ENCODE assay signal across 16 cellular contexts in genomic region chr10:91630592-91630991, GRCh38. TPM values are rescaled to one million over a fixed set of nuclear protein-coding genes. Genes with fewer than 3 reads are reported as not detected.
A peak's percentile ranks its signal among the peaks of the same experiment; 100 is the strongest.
DNase-seq lines count a peak whose midpoint lies in the region; ATAC-seq and TF ChIP-seq lines count a peak whose summit lies in the region.
"Had no signal": no experiment of that assay in that cellular context is flagged by ENCODE, and none has a peak within 500 bp of the region (broad histone marks: within the 10 kb centered on the region; RNA-seq: fewer than 3 reads in every experiment).

No MANE protein-coding gene starts in this region.

- H3K79me2 ChIP-seq in fibroblast of lung (ENCODE audit: control insufficient read depth, insufficient read depth, low read length) = peaks cover 7% of the 10 kb centered on the region
- no peaks in the 10 kb centered on the region for H3K79me2 ChIP-seq in PC-9 (ENCODE audit: low read depth)

- H3K4me3 ChIP-seq in ascending aorta = peak overlapping the region; percentile 76 to 84
- peak overlapping the region; percentile 7 to 94 (median 48) for H3K4me3 ChIP-seq in fibroblast of lung (replicated peaks in 1 of 4; ENCODE audit: control extremely low read depth in 1 of 4, insufficient read depth in 1 of 4, low read depth in 3 of 4, low read length in 4 of 4)
- peak overlapping the region; percentile 64 to 83 for H3K4me3 ChIP-seq in muscle layer of duodenum (ENCODE audit: low read depth in 1 of 2, low read length in 2 of 2)
- H3K4me3 ChIP-seq in thoracic aorta = peak overlapping the region; percentile 76
- H3K4me3 ChIP-seq in PC-9 = no peak overlapping the region

- no peak for ATAC-seq in thoracic aorta (ENCODE audit: insufficient number of reproducible peaks, low FRiP score, low read depth)
- ATAC-seq: natural killer cell treated with Interleukin-12 subunit alpha and Interleukin-12 subunit beta and Interleukin-15 and Interleukin-18, amount 100 ng/mL, for 72 hours had no signal

- no peak overlapping the region for H2AFZ ChIP-seq in fibroblast of lung (ENCODE audit: low read length)
- H2AFZ ChIP-seq in PC-9 = no peak overlapping the region

- no peaks in the 10 kb centered on the region for H3F3A ChIP-seq in PC-9 (ENCODE audit: insufficient read depth, low read depth)

- H3K9me3 ChIP-seq in ascending aorta = no peaks in the 10 kb centered on the region
- H3K9me3 ChIP-seq in fibroblast of lung (ENCODE audit: control insufficient read depth, insufficient read depth, low read depth, low read length) = no peaks in the 10 kb centered on the region
- H3K9me3 ChIP-seq in muscle layer of duodenum (ENCODE audit: control insufficient read depth in 1 of 2, low read length in 2 of 2) = no peaks in the 10 kb centered on the region
- H3K9me3 ChIP-seq in thoracic aorta = no peaks in the 10 kb centered on the region
- H3K9me3 ChIP-seq in PC-9 (ENCODE audit: insufficient read depth, low read depth) = no peaks in the 10 kb centered on the region

- H3K4me2 ChIP-seq in fibroblast of lung (ENCODE audit: extremely low read depth, insufficient read depth, low read length) (peak overlapping the region; percentile 36), PC-9 (no peak overlapping the region)

- H3K4me1 ChIP-seq in ascending aorta (peaks cover 2 to 9% of the 10 kb centered on the region in 2 donors), fibroblast of lung (ENCODE audit: control insufficient read depth, extremely low read depth, insufficient read depth, low read length) (peaks cover 2% of the 10 kb centered on the region), muscle layer of duodenum (ENCODE audit: control insufficient read depth in 1 of 2, insufficient read depth in 2 of 2, low read length in 2 of 2) (peaks cover 12 to 31% of the 10 kb centered on the region in 2 donors), thoracic aorta (ENCODE audit: control insufficient read depth in 1 of 2, low read depth in 2 of 2) (peaks cover 4 to 40% of the 10 kb centered on the region in 2 donors), PC-9 (replicated peaks; ENCODE audit: insufficient read depth) (no peaks in the 10 kb centered on the region)

- CTCF ChIA-PET in PC-9 (lab: Charles Lee) = no interaction called here

- H3K36me3 ChIP-seq in ascending aorta = peaks cover 30 to 43% of the 10 kb centered on the region in 2 donors
- H3K36me3 ChIP-seq in fibroblast of lung (ENCODE audit: control insufficient read depth, insufficient read depth, low read length) = peaks cover 6% of the 10 kb centered on the region
- H3K36me3 ChIP-seq in muscle layer of duodenum (ENCODE audit: control insufficient read depth in 1 of 2, insufficient read depth in 2 of 2, low read length in 2 of 2) = peaks cover 8 to 23% of the 10 kb centered on the region in 2 donors
- H3K36me3 ChIP-seq in thoracic aorta = peaks cover 38% of the 10 kb centered on the region
- H3K36me3 ChIP-seq in PC-9 (ENCODE audit: low read depth) = no peaks in the 10 kb centered on the region

- POLR2A ChIA-PET in PC-9 (lab: Charles Lee; ENCODE audit: unreplicated experiment) = no interaction called here

- TF ChIP-seq CTCF in ascending aorta (IDR thresholded peaks at IDR 0.05) (no peak), fibroblast of lung (conservative IDR thresholded peaks at IDR 0.05 in 1 of 2, IDR thresholded peaks at IDR 0.05 in 1 of 2; ENCODE audit: low read depth in 1 of 2, low read length in 2 of 2) (no peak), thoracic aorta (IDR thresholded peaks at IDR 0.05) (no peak), GM13977 (IDR thresholded peaks at IDR 0.05; ENCODE audit: extremely low read depth, insufficient read depth, missing control alignments) (no peak), PC-9 (conservative IDR thresholded peaks at IDR 0.05) (no peak)

- DNase-seq in ascending aorta (ENCODE audit: low spot score in 2 of 2) (no peak), fibroblast of lung (ENCODE audit: low read depth in 2 of 2) (no peak), thoracic aorta (ENCODE audit: low spot score) (no peak), GM13977 (ENCODE audit: low spot score) (no peak), PC-9 (no peak)
- no peak for DNase-seq in activated T-cell treated with anti-CD3 and anti-CD28 coated beads, Interleukin-2, amount 50 U/mL, for 1 hour
- DNase-seq: activated B cell treated with CpG ODN at 0.5 μM for 24 hours; DMS79; mammary epithelial cell; NK-92 treated with Interleukin-12 subunit alpha and Interleukin-12 subunit beta, amount 100 ng/mL, for 24 hours; retina; RPMI8226; stimulated activated CD4-positive, alpha-beta T cell treated with anti-CD3 and anti-CD28 coated beads, Interleukin-2, amount 100 ng/mL, for 48 hours; T-helper 1 cell had no signal

- H3K27me3 ChIP-seq in ascending aorta (no peaks in the 10 kb centered on the region), fibroblast of lung (ENCODE audit: control insufficient read depth, insufficient read depth, low read length) (no peaks in the 10 kb centered on the region), muscle layer of duodenum (ENCODE audit: low read depth, low read length) (no peaks in the 10 kb centered on the region), thoracic aorta (replicated peaks; ENCODE audit: insufficient read depth) (no peaks in the 10 kb centered on the region), PC-9 (ENCODE audit: insufficient read depth, low read depth) (no peaks in the 10 kb centered on the region)

- H3K9ac ChIP-seq in fibroblast of lung (ENCODE audit: insufficient read depth, low read length) = no peak overlapping the region

- intact Hi-C loops in ascending aorta (cut with DNase I) (loop anchor here (5.0 kb wide), 2 partner anchors 118 to 292 kb away; partner anchors contain the start of gene BTAF1), PC-9 (cut with micrococcal nuclease; ENCODE audit: unreplicated experiment) (loop anchor here (10.0 kb wide), 1 partner anchor 114 kb away; no protein-coding TSS in a partner anchor)

- H3K27ac ChIP-seq in ascending aorta (peak overlapping the region; percentile 76 to 82), fibroblast of lung (ENCODE audit: insufficient read depth, low read length) (no peak overlapping the region), muscle layer of duodenum (ENCODE audit: low read length) (peak overlapping the region; percentile 61), thoracic aorta (peak overlapping the region; percentile 82 to 85), PC-9 (no peak overlapping the region)

- H3K9me2 ChIP-seq in PC-9 (ENCODE audit: insufficient read depth) = no peaks in the 10 kb centered on the region

- in situ Hi-C loops in GM13977 (cut with MboI; ENCODE audit: low pct_unique_long_range_greater_than_20kb, low sequenced_read_pairs, unreplicated experiment) = no loop called here

- no TSS peak for BruUV-seq in PC-9 (replicated peaks; lab: Mats Ljungman, UMichigan)

- H4K20me1 ChIP-seq in fibroblast of lung (ENCODE audit: control insufficient read depth, extremely low read depth, insufficient read depth, low read length) (no peaks in the 10 kb centered on the region), PC-9 (ENCODE audit: insufficient read depth) (no peaks in the 10 kb centered on the region)

RNA-seq across cellular contexts. Expression of gene PPP1R3C, which starts 2.3 kb away (rescaled TPM):
- total RNA-seq in ascending aorta (2.0 TPM), fibroblast of lung (94.5 and 125 TPM in 2 replicates), thoracic aorta (100 to 1,000 TPM in 1 of 2 donors, 10 to 100 TPM in 1; 89.1 to 241 TPM), PC-9 (2021) (1.5 and 1.8 TPM in 2 replicates)
- polyA plus RNA-seq in fibroblast of lung = 25.0 and 67.8 TPM in 2 replicates
- 22.3 and 47.5 TPM in 2 replicates for polyA plus RNA-seq in fibroblast of lung (2012)
- 26.6 and 47.5 TPM in 2 replicates for polyA minus RNA-seq in fibroblast of lung (ENCODE audit: low replicate concordance)
- total RNA-seq: activated B cell treated with CpG ODN at 0.5 μM for 24 hours; natural killer cell treated with Interleukin-12 subunit alpha and Interleukin-12 subunit beta and Interleukin-15 and Interleukin-18, amount 100 ng/mL, for 72 hours had no signal

Comparison
In these comparisons a context has a peak if more than half of its experiments do, and no peak if none do; other contexts are left out.
1. H3K27ac ChIP-seq: peak in ascending aorta (2 of 2), muscle layer of duodenum (single experiment) and thoracic aorta (2 of 2); none in fibroblast of lung (single experiment) and PC-9 (single experiment).
2. RNA of gene PPP1R3C, which starts 2.3 kb away (total RNA-seq): 89.1 to 241 TPM in thoracic aorta and 94.5 to 125 TPM in fibroblast of lung; 2.0 TPM in ascending aorta (single experiment) and 1.5 to 1.8 TPM in PC-9; every median in the first group is over 10 times any median in the second.